13 cellular contexts compared by ENCODE assay signal in genomic region chr1:77632216-77632615, GRCh38.
A peak's percentile ranks its signal among the peaks of the same experiment; 100 is the strongest.
DNase-seq lines count a peak whose midpoint lies in the region; ATAC-seq lines count a peak whose summit lies in the region.
"Had no signal": no experiment of that assay in that cellular context is flagged by ENCODE, and none has a peak within 500 bp of the region (broad histone marks: within the 10 kb centered on the region; RNA-seq: fewer than 3 reads in every experiment).

No MANE protein-coding gene starts in this region.

- DNase-seq in GF-D8 (lab: John Stamatoyannopoulos, UW) (peak; percentile 14), MV-4-11 (lab: John Stamatoyannopoulos, UW) (peak; percentile 3), DMS53 treated with DMSO at 0.1 percent for 48 hours (lab: John Stamatoyannopoulos, UW; ENCODE audit: unreplicated experiment) (no peak)
- no peak for DNase-seq in stimulated activated naive CD8-positive, alpha-beta T cell treated with anti-CD3 and anti-CD28 coated beads, Interleukin-15, Interleukin-2, amounts not matched to agents 100 U/mL and 50 U/mL, for 24 hours
- DNase-seq: CD4-positive, alpha-beta T cell; NCI-H1092; NCI-H1694 treated with DMSO at 0.1 percent for 48 hours; NCI-H69 had no signal

- ATAC-seq in stimulated activated naive CD8-positive, alpha-beta T cell treated with anti-CD3 and anti-CD28 coated beads, Interleukin-15, Interleukin-2, amounts not matched to agents 100 U/mL and 50 U/mL, for 24 hours: peak; percentile 32
- ATAC-seq in HG03045 (IDR thresholded peaks at IDR 0.05; ENCODE audit: unreplicated experiment): no peak
- ATAC-seq in HG03571 (IDR thresholded peaks at IDR 0.05; ENCODE audit: unreplicated experiment): no peak
- ATAC-seq: Right ventricle myocardium inferior, SK-N-SH treated with all-trans-retinoic acid at 6 μM for 48 hours had no signal

- H3K27ac ChIP-seq in angular gyrus (ENCODE audit: low read depth, low read length): peak overlapping the region; percentile 2

Comparison
In these comparisons a context has a peak if more than half of its experiments do, and no peak if none do; other contexts are left out.
1. DNase-seq: peak in GF-D8 (single experiment) and MV-4-11 (single experiment); none in stimulated activated naive CD8-positive, alpha-beta T cell treated with anti-CD3 and anti-CD28 coated beads, Interleukin-15, Interleukin-2, amounts not matched to agents 100 U/mL and 50 U/mL, for 24 hours (single experiment) and DMS53 treated with DMSO at 0.1 percent for 48 hours (single experiment).